In the genomic region with DNA sequence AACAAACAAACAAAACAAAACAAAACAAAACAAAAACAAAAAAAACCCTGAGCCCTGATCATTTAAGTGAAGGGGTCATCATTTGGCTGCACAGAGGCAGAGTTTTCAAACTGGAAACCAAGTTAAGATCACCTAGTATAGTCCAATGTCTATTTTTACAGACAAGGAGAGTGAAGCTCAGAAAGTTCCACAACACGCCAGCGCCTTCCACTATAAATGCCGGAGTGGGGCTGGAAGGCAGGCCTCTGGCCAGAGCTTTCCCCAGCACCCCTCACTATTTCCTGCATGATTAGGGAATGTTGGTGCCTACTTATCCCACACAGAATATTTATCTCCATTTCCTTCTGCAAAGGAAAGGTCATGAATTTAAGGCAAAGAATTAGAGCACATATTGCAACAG, we compare ENCODE assay signal across 25 cellular contexts.
"Had no signal": no experiment of that assay in that cellular context is flagged by ENCODE, and none has a peak within 500 bp of the region (broad histone marks: within the 10 kb centered on the region; RNA-seq: fewer than 3 reads in every experiment).

No MANE protein-coding gene starts in this region.

- H3K4me1 ChIP-seq: pancreas, prostate gland, right lobe of liver, stomach, thyroid gland, upper lobe of left lung had no signal

- H3K4me3 ChIP-seq: pancreas, prostate gland, right lobe of liver, sigmoid colon, stomach, thoracic aorta, thyroid gland, tibial nerve, upper lobe of left lung, vagina had no signal

- H3K27ac ChIP-seq: neutrophil, pancreas, prostate gland, right lobe of liver, sigmoid colon, stomach, thoracic aorta, thyroid gland, tibial nerve, upper lobe of left lung, vagina had no signal

- H3K36me3 ChIP-seq: neutrophil, pancreas, prostate gland, right lobe of liver, sigmoid colon, stomach, thoracic aorta, thyroid gland, tibial nerve, upper lobe of left lung, vagina had no signal

- DNase-seq: nephron progenitor cell; nucleus accumbens; pancreas; retina; right cardiac atrium; right lobe of liver; sigmoid colon; small intestine; stimulated activated CD4-positive, alpha-beta T cell treated with anti-CD3 and anti-CD28 coated beads, Interleukin-15, amount 100 ng/mL, for 24 hours; stimulated activated CD4-positive, alpha-beta T cell treated with anti-CD3 and anti-CD28 coated beads, Interleukin-2, amount 100 ng/mL, for 24 hours; stimulated activated CD4-positive, alpha-beta T cell treated with anti-CD3 and anti-CD28 coated beads, Interleukin-2, amount 100 ng/mL, for 48 hours; stimulated activated CD4-positive, alpha-beta T cell treated with anti-CD3 and anti-CD28 coated beads, Interleukin-4, amount 100 ng/mL, for 24 hours; stimulated activated naive B cell treated with anti-CD40 and anti-IgM and Interleukin-4, amounts not matched to agents 10 μg/mL and 1 μg/mL and 100 μg/mL, for 72 hours; stimulated activated naive CD4-positive, alpha-beta T cell treated with Interleukin-2 at 50 U/mL for 16 hours; stomach; thyroid gland; trophoblast cell; upper lobe of left lung had no signal

- H3K27me3 ChIP-seq: pancreas, right lobe of liver, sigmoid colon, stomach, thyroid gland, tibial nerve, upper lobe of left lung, vagina had no signal

- H3K9me3 ChIP-seq: neutrophil, pancreas, prostate gland, right lobe of liver, sigmoid colon, stomach, thoracic aorta, thyroid gland, tibial nerve, upper lobe of left lung, vagina had no signal

- ATAC-seq: natural killer cell treated with Interleukin-12 subunit alpha and Interleukin-12 subunit beta and Interleukin-15 and Interleukin-18, amount 100 ng/mL, for 72 hours; pancreas; right lobe of liver; stimulated activated effector memory CD8-positive, alpha-beta T cell treated with anti-CD3 and anti-CD28 coated beads, Interleukin-12 subunit alpha, Interleukin-12 subunit beta, amount 100 ng/mL, for 72 hours; stimulated activated naive B cell treated with anti-CD40 and anti-IgM and Interleukin-4, amounts not matched to agents 10 μg/mL and 1 μg/mL and 100 μg/mL, for 72 hours had no signal
